Comparison of ENCODE assay signal across 8 cellular contexts in the genomic region with DNA sequence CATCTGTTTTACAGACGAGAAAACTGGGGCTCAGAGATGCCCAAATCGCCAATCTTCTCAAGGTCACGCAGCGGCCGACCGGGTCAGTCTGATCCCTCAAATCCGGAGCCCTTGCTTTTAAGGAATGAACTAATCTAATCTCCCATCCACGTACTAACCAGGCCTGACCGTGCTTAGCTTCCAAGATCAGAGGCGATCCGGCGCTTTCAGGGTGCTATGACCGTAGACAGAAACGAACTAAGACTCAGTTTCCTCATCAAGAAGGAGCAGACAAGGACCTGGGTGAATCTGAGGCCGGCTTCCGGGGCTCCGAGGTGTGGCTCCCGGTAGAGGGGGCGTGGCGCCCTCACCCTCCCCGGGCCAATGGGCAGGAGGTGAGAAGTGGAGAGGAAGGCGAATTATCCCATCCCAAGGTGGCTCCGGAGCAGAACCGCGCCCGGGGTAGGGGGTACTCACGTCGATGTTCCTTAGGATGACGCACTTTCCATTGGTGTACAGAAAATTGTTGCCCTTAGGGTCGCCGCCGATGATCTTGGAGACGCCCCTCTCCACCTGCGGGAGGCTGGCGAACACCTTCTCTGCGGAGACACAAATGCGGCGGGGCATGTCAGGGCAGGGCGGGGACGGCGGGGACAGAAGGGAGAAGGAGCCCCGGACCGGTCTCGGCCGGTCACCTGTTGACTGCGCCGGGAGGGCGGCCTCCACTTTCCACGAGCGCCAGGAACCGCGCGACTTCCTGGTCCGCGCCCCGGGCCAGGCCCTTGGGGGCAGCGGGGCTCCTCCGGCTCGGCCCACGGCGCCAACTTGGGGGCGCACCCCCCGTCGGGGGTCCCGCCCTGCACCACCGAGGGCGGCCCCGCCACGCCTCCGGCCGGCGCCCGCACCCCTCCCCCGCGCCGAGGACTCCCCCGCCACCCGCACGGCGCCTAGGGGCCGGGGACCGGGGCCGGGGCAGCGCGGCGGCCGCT. TPM values are rescaled to one million over a fixed set of nuclear protein-coding genes. Genes with fewer than 3 reads are reported as not detected.
DNase-seq lines count a peak whose midpoint lies in the region; ATAC-seq, FAIRE-seq and TF ChIP-seq lines count a peak whose summit lies in the region.

No MANE protein-coding gene starts in this region.

- H3K36me3 Mint-ChIP-seq in Calu3 (ENCODE audit: insufficient read depth, unreplicated experiment) (peaks cover 65% of the 10 kb centered on the region), T-cell (peaks cover 36% of the 10 kb centered on the region)

- FAIRE-seq in H54 (lab: Jason Lieb, UNC): no peak

- DNase-seq in Calu3 (peak; percentile 70), T-cell (peak; percentile 42 to 78 (median 62)), astrocyte of the cerebellum (ENCODE audit: low read depth) (no peak), iPS-NIHi11 (ENCODE audit: low spot score) (peak; percentile 73), H54 (ENCODE audit: insufficient read length, low spot score) (no peak)
- peak; percentile 56 to 63 for DNase-seq in stimulated activated CD4-positive, alpha-beta T cell treated with anti-CD3 and anti-CD28 coated beads, Interleukin-15, amount 100 ng/mL, for 48 hours (ENCODE audit: low read depth in 2 of 2)

- POLR2A ChIA-PET in T-cell (lab: Charles Lee): interaction anchor here (0.8 to 2.3 kb wide), 6 partner anchors 9 to 20 kb away, joined by 3 to 23 read pairs (median 4); no protein-coding TSS in a partner anchor

- TF ChIP-seq CTCF in Calu3 (IDR thresholded peaks at IDR 0.05; ENCODE audit: unreplicated experiment) (no peak), astrocyte of the cerebellum (IDR thresholded peaks at IDR 0.05; ENCODE audit: low read depth, low read length, missing control alignments) (no peak)

- H3K4me3 Mint-ChIP-seq in Calu3 (ENCODE audit: low read depth, unreplicated experiment) (peak overlapping the region; percentile 82), T-cell (peak overlapping the region; percentile 87 to 97 (median 90))

- in situ Hi-C loops in astrocyte of the cerebellum (cut with HindIII; ENCODE audit: low sequenced_read_pairs): no loop called here

- CTCF ChIA-PET in Calu3 (lab: Charles Lee) (no interaction called here), T-cell (lab: Charles Lee) (interaction anchor here in 1 of 2 donors (1.1 to 1.5 kb wide), 3 partner anchors 9 to 97 kb away, joined by 3 to 6 read pairs (median 4); no protein-coding TSS in a partner anchor)

- peak overlapping the region; percentile 77 for H3K4me3 ChIP-seq in astrocyte of the cerebellum (ENCODE audit: low read depth, low read length)

- no TSS peak for BruUV-seq in Calu3 (replicated peaks; lab: Mats Ljungman, UMichigan)

- H3K4me1 Mint-ChIP-seq in Calu3 (ENCODE audit: low read depth, unreplicated experiment) (peaks cover 20% of the 10 kb centered on the region), T-cell (peaks cover 73 to 88% (median 82%) of the 10 kb centered on the region in 3 donors)

- intact Hi-C loops in Calu3 (cut with micrococcal nuclease; ENCODE audit: unreplicated experiment): no loop called here

- peak overlapping the region; percentile 85 for H3K27ac Mint-ChIP-seq in Calu3 (ENCODE audit: unreplicated experiment)
- H3K27ac Mint-ChIP-seq in T-cell: peak overlapping the region; percentile 89 to 93

- peak; percentile 45 for ATAC-seq in GM19455 (IDR thresholded peaks at IDR 0.05; ENCODE audit: unreplicated experiment)
- ATAC-seq in HG03558 (IDR thresholded peaks at IDR 0.05; ENCODE audit: extremely low read depth, unreplicated experiment): peak; percentile 17
- ATAC-seq in T-cell (replicated peaks in 1 of 4): peak; percentile 42 to 49 (median 48)

- TF ChIP-seq POLR2A in H54 (IDR thresholded peaks at IDR 0.05; ENCODE audit: low read depth, low read length): no peak

- H3K27me3 Mint-ChIP-seq in Calu3 (ENCODE audit: unreplicated experiment): no peaks in the 10 kb centered on the region
- H3K27me3 Mint-ChIP-seq in T-cell: no peaks in the 10 kb centered on the region

- H3K9me3 Mint-ChIP-seq in Calu3 (ENCODE audit: low read depth, unreplicated experiment) (no peaks in the 10 kb centered on the region), T-cell (no peaks in the 10 kb centered on the region)

RNA-seq across cellular contexts. Expression of gene WDR1, which starts 0.7 kb away (rescaled TPM):
- total RNA-seq in Calu3 (2022) (188 and 199 TPM in 2 replicates), T-cell (100 to 1,000 TPM; 268 to 308 (median 304) TPM)

Comparison
In these comparisons a context has a peak if more than half of its experiments do, and no peak if none do; other contexts are left out.
1. DNase-seq: peak in Calu3 (single experiment), T-cell (34 of 34), iPS-NIHi11 (single experiment) and stimulated activated CD4-positive, alpha-beta T cell treated with anti-CD3 and anti-CD28 coated beads, Interleukin-15, amount 100 ng/mL, for 48 hours (2 of 2); none in astrocyte of the cerebellum (single experiment) and H54 (single experiment).
2. Peak in every context shown above with its lines, with median percentiles within 50 percentile points of each other: ATAC-seq.